ENCODE assay signal across 8 cellular contexts in genomic region chr5:150783422-150783928, GRCh38. TPM values are rescaled to one million over a fixed set of nuclear protein-coding genes. Genes with fewer than 3 reads are reported as not detected.
A peak's percentile ranks its signal among the peaks of the same experiment; 100 is the strongest.
DNase-seq lines count a peak whose midpoint lies in the region; ATAC-seq and TF ChIP-seq lines count a peak whose summit lies in the region.

No MANE protein-coding gene starts in this region.

- peaks cover 2% of the 10 kb centered on the region for H3K36me3 Mint-ChIP-seq in neural progenitor cell

- CTCF ChIA-PET in A673 (lab: Charles Lee): no interaction called here

- POLR2A ChIA-PET in A673 (lab: Charles Lee; ENCODE audit: low non-redundant PET): interaction anchor here (0.6 to 0.7 kb wide), 2 partner anchors 57 to 94 kb away, joined by 5 to 11 read pairs; no protein-coding TSS in a partner anchor

- no peak overlapping the region for H3K9ac ChIP-seq in neural progenitor cell

- peaks cover 7% of the 10 kb centered on the region for H3K9me3 Mint-ChIP-seq in neural progenitor cell

- peaks cover 62% of the 10 kb centered on the region for H3K4me1 ChIP-seq in A673 (ENCODE audit: insufficient read depth, low read length, poor library complexity, severe bottlenecking)
- H3K4me1 ChIP-seq in neural progenitor cell: peaks cover 23% of the 10 kb centered on the region

- H3K4me1 Mint-ChIP-seq in neural progenitor cell: peaks cover 10% of the 10 kb centered on the region

- TF ChIP-seq CTCF in A673 (conservative IDR thresholded peaks at IDR 0.05; ENCODE audit: low read depth, low read length): no peak
- TF ChIP-seq CTCF in fibroblast of the aortic adventitia (IDR thresholded peaks at IDR 0.05; ENCODE audit: insufficient read depth, low read length): no peak
- no peak for TF ChIP-seq CTCF in neural progenitor cell (IDR thresholded peaks at IDR 0.05)

- peak overlapping the region; percentile 69 for H3K27ac ChIP-seq in A673 (ENCODE audit: low read depth, low read length, poor library complexity, severe bottlenecking)
- H3K27ac ChIP-seq in neural progenitor cell: no peak overlapping the region

- no peaks in the 10 kb centered on the region for H4K20me1 ChIP-seq in neural progenitor cell (ENCODE audit: low read depth)

- H3K36me3 ChIP-seq in A673 (ENCODE audit: insufficient read depth, low read length, poor library complexity, severe bottlenecking) (no peaks in the 10 kb centered on the region), neural progenitor cell (no peaks in the 10 kb centered on the region)

- peaks cover 57% of the 10 kb centered on the region for H3K79me2 ChIP-seq in neural progenitor cell (ENCODE audit: low read depth)

- H3K4me3 Mint-ChIP-seq in neural progenitor cell: no peak overlapping the region

- peaks cover 4% of the 10 kb centered on the region for H3K9me3 ChIP-seq in A673 (ENCODE audit: low read depth, low read length, poor library complexity, severe bottlenecking)
- no peaks in the 10 kb centered on the region for H3K9me3 ChIP-seq in neural progenitor cell (ENCODE audit: low read depth)

- H2AFZ ChIP-seq in neural progenitor cell (replicated peaks): no peak overlapping the region

- intact Hi-C loops in A673 (cut with micrococcal nuclease; ENCODE audit: unreplicated experiment): no loop called here

- peaks cover 6% of the 10 kb centered on the region for H3K27me3 Mint-ChIP-seq in neural progenitor cell (ENCODE audit: insufficient read depth, low read depth)

- ATAC-seq in GM18861 (IDR thresholded peaks at IDR 0.05; ENCODE audit: unreplicated experiment): peak; percentile 41
- peak; percentile 41 for ATAC-seq in HG03103 (IDR thresholded peaks at IDR 0.05; ENCODE audit: low read depth, unreplicated experiment)

- DNase-seq in A673 (ENCODE audit: low spot score) (peak; percentile 93), NOMO-1 treated with dmso at 0.1 percent for 144 hours (lab: John Stamatoyannopoulos, UW; ENCODE audit: unreplicated experiment) (peak; percentile 94), activated T-helper 1 cell treated with Interleukin-2 at 50 U/mL for 16 hours (ENCODE audit: low read depth) (peak; percentile 49), fibroblast of the aortic adventitia (ENCODE audit: low read depth) (peak; percentile 96), putamen (ENCODE audit: low spot score) (peak; percentile 32), neural progenitor cell (ENCODE audit: low spot score) (no peak)

- no peaks in the 10 kb centered on the region for H3K27me3 ChIP-seq in A673 (replicated peaks; ENCODE audit: insufficient read depth, low read depth, low read length, poor library complexity)
- peaks cover 8% of the 10 kb centered on the region for H3K27me3 ChIP-seq in neural progenitor cell

- no peak overlapping the region for H3K4me3 ChIP-seq in A673 (ENCODE audit: low read depth, low read length, poor library complexity, severe bottlenecking)
- peak overlapping the region; percentile 33 for H3K4me3 ChIP-seq in fibroblast of the aortic adventitia (ENCODE audit: low read depth, low read length)
- no peak overlapping the region for H3K4me3 ChIP-seq in neural progenitor cell

- H3K4me2 ChIP-seq in neural progenitor cell: no peak overlapping the region

- no TSS peak for BruUV-seq in A673 (replicated peaks; lab: Mats Ljungman, UMichigan)

- peaks cover 17% of the 10 kb centered on the region for H3F3A ChIP-seq in neural progenitor cell (ENCODE audit: low read depth)

- no peak overlapping the region for H3K27ac Mint-ChIP-seq in neural progenitor cell

RNA-seq across cellular contexts. Expression of gene SMIM3, which starts 4.9 kb away (rescaled TPM):
- total RNA-seq in A673 (2021) (11.6 and 14.5 TPM in 2 replicates), fibroblast of the aortic adventitia (ENCODE audit: low replicate concordance) (15.0 and 61.8 TPM in 2 replicates), neural progenitor cell (ENCODE audit: low replicate concordance) (18.4 and 24.6 TPM in 2 replicates)

RNA-seq across cellular contexts. Expression of gene DCTN4, which starts 24.7 kb away (rescaled TPM):
- total RNA-seq in A673 (2021) (62.3 and 67.6 TPM in 2 replicates), fibroblast of the aortic adventitia (ENCODE audit: low replicate concordance) (38.5 and 73.9 TPM in 2 replicates), neural progenitor cell (ENCODE audit: low replicate concordance) (50.0 and 65.8 TPM in 2 replicates)
